Comparison of ENCODE assay signal across 8 cellular contexts in the genomic region with DNA sequence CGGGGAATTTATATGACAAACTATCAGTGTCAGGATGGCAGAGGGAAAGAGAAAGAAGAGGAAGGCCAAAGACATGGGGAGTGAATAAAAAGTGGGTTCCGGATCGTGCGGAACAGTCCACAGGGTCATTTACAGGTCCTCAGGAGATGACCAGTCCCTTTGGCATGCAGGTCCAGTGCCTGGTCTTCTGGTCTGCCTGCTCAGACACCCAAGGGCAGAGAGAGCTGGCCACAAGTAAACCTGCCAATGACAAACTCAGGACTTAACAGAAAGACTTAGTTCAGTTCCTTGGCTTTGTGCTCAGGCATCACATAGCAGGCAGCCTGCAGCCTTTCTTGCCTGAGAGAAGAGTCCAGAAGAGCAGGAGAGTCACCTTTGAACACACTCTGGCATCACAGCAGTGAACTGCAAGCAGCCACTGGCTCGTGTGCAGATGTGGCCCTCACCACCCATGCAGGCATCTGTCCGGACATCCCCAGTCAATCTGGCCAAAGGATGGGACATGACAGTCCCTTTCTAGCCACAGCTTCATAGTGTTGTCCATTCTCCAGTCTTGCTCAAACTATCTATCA. TPM values are rescaled to one million over a fixed set of nuclear protein-coding genes. Genes with fewer than 3 reads are reported as not detected.
A peak's percentile ranks its signal among the peaks of the same experiment; 100 is the strongest.
DNase-seq lines count a peak whose midpoint lies in the region; ATAC-seq and TF ChIP-seq lines count a peak whose summit lies in the region.

No MANE protein-coding gene starts in this region.

- no peaks in the 10 kb centered on the region for H3K9me3 ChIP-seq in Peyer's patch

- no peaks in the 10 kb centered on the region for H3K27me3 ChIP-seq in Peyer's patch

- H3K4me1 Mint-ChIP-seq in Calu3 (ENCODE audit: low read depth, unreplicated experiment) (peaks cover 24% of the 10 kb centered on the region), T-cell (peaks cover 29 to 39% (median 31%) of the 10 kb centered on the region in 3 donors)

- no TSS peak for BruUV-seq in Calu3 (replicated peaks; lab: Mats Ljungman, UMichigan)

- H3K4me1 ChIP-seq in Peyer's patch: peaks cover 0 to 22% (median 3%) of the 10 kb centered on the region in 4 donors

- H3K36me3 Mint-ChIP-seq in Calu3 (ENCODE audit: insufficient read depth, unreplicated experiment) (peaks cover 23% of the 10 kb centered on the region), T-cell (peaks cover 31% of the 10 kb centered on the region)

- TF ChIP-seq CTCF in Calu3 (IDR thresholded peaks at IDR 0.05; ENCODE audit: unreplicated experiment): no peak
- TF ChIP-seq CTCF in Peyer's patch (IDR thresholded peaks at IDR 0.05): no peak
- no peak for TF ChIP-seq CTCF in omental fat pad (IDR thresholded peaks at IDR 0.05)

- no peaks in the 10 kb centered on the region for H3K9me3 Mint-ChIP-seq in Calu3 (ENCODE audit: low read depth, unreplicated experiment)
- no peaks in the 10 kb centered on the region for H3K9me3 Mint-ChIP-seq in T-cell

- H3K4me3 ChIP-seq in Peyer's patch: no peak overlapping the region

- CTCF ChIA-PET in Calu3 (lab: Charles Lee) (no interaction called here), T-cell (lab: Charles Lee) (no interaction called here)

- intact Hi-C loops in Calu3 (cut with micrococcal nuclease; ENCODE audit: unreplicated experiment): no loop called here

- H3K36me3 ChIP-seq in Peyer's patch: peaks cover 0 to 50% (median 0%) of the 10 kb centered on the region in 3 donors

- H3K27me3 Mint-ChIP-seq in Calu3 (ENCODE audit: unreplicated experiment) (no peaks in the 10 kb centered on the region), T-cell (no peaks in the 10 kb centered on the region)

- peak overlapping the region in 1 of 4 donors; percentile 39 for H3K27ac ChIP-seq in Peyer's patch

- no peak for TF ChIP-seq POLR2A in Peyer's patch (IDR thresholded peaks at IDR 0.05)

- POLR2A ChIA-PET in T-cell (lab: Charles Lee): no interaction called here

- H3K27ac Mint-ChIP-seq in Calu3 (ENCODE audit: unreplicated experiment) (peak overlapping the region; percentile 12), T-cell (no peak overlapping the region)

- no peak for ATAC-seq in T-cell (replicated peaks in 1 of 4)
- ATAC-seq in omental fat pad (ENCODE audit: low FRiP score): no peak

- H3K4me3 Mint-ChIP-seq in Calu3 (ENCODE audit: low read depth, unreplicated experiment) (no peak overlapping the region), T-cell (no peak overlapping the region)

- DNase-seq in Calu3: peak; percentile 67
- peak in 2 of 3 donors; percentile 30 to 61 for DNase-seq in Peyer's patch
- DNase-seq in dermis blood vessel endothelial cell: peak; percentile 92
- peak; percentile 77 for DNase-seq in medulla oblongata (ENCODE audit: extremely low spot score)
- no peak for DNase-seq in T-cell
- no peak for DNase-seq in NCI-H1436 treated with DMSO at 0.1 percent for 48 hours (lab: John Stamatoyannopoulos, UW)
- DNase-seq in NCI-H748 treated with DMSO at 0.1 percent for 48 hours (lab: John Stamatoyannopoulos, UW): no peak
- DNase-seq in omental fat pad (ENCODE audit: low spot score): no peak

RNA-seq across cellular contexts. Expression of a gene that starts 14.0 kb away (rescaled TPM):
- 50.7 and 53.2 TPM in 2 replicates for total RNA-seq in Calu3 (2022)
- total RNA-seq in Peyer's patch: 10 to 100 TPM; 25.6 to 81.4 (median 67.1) TPM
- 24.7 and 32.0 TPM in 2 replicates for total RNA-seq in dermis blood vessel endothelial cell
- total RNA-seq in T-cell: 10 to 100 TPM; 31.2 to 43.0 (median 40.4) TPM
- 10 to 100 TPM; 34.5 to 52.1 (median 43.2) TPM for total RNA-seq in omental fat pad

RNA-seq across cellular contexts. Expression of a gene that starts 14.2 kb away (rescaled TPM):
- total RNA-seq in Calu3 (2022) (75.7 and 85.9 TPM in 2 replicates), Peyer's patch (100 to 1,000 TPM; 131 to 189 (median 154) TPM), dermis blood vessel endothelial cell (72.6 and 120 TPM in 2 replicates), T-cell (10 to 100 TPM; 65.2 to 87.0 (median 80.2) TPM), omental fat pad (100 to 1,000 TPM in 3 of 4 donors, 10 to 100 TPM in 1; 80.9 to 117 (median 105) TPM)

RNA-seq across cellular contexts. Expression of a gene that starts 43.2 kb away (rescaled TPM):
- total RNA-seq in Calu3 (2022) (119 and 123 TPM in 2 replicates), Peyer's patch (100 to 1,000 TPM in 3 of 4 donors, 10 to 100 TPM in 1; 78.4 to 120 (median 112) TPM), dermis blood vessel endothelial cell (284 and 301 TPM in 2 replicates), T-cell (10 to 100 TPM; 65.0 to 95.3 (median 84.4) TPM), omental fat pad (100 to 1,000 TPM; 116 to 149 (median 125) TPM)

RNA-seq across cellular contexts. Expression of a gene that starts 53.5 kb away (rescaled TPM):
- total RNA-seq in Calu3 (2022) (140 and 143 TPM in 2 replicates), Peyer's patch (100 to 1,000 TPM in 3 of 4 donors, 10 to 100 TPM in 1; 96.7 to 189 (median 119) TPM), dermis blood vessel endothelial cell (56.8 and 113 TPM in 2 replicates), T-cell (100 to 1,000 TPM; 200 to 254 (median 203) TPM), omental fat pad (10 to 100 TPM; 64.8 to 97.7 (median 84.3) TPM)

Comparison
In these comparisons a context has a peak if more than half of its experiments do, and no peak if none do; other contexts are left out.
1. DNase-seq: peak in Calu3 (single experiment), Peyer's patch (2 of 3), dermis blood vessel endothelial cell (single experiment) and medulla oblongata (single experiment); none in T-cell (0 of 34), NCI-H1436 treated with DMSO at 0.1 percent for 48 hours (single experiment), NCI-H748 treated with DMSO at 0.1 percent for 48 hours (single experiment) and omental fat pad (single experiment).